15 cellular contexts compared by ENCODE assay signal in genomic region chr3:188299713-188300112, GRCh38.
DNase-seq lines count a peak whose midpoint lies in the region; ATAC-seq and TF ChIP-seq lines count a peak whose summit lies in the region.
"Had no signal": no experiment of that assay in that cellular context is flagged by ENCODE, and none has a peak within 500 bp of the region (broad histone marks: within the 10 kb centered on the region; RNA-seq: fewer than 3 reads in every experiment).

No MANE protein-coding gene starts in this region.

- H3K4me2 ChIP-seq in smooth muscle cell, result peak overlapping the region; percentile 69

- intact Hi-C loops in activated CD4-positive, alpha-beta memory T cell treated with anti-CD3 and anti-CD28 coated beads for 36 hours (cut with micrococcal nuclease), result loop anchor here (1.0 to 5.0 kb wide), 14 partner anchors 10 to 617 kb away; no protein-coding TSS in a partner anchor
- intact Hi-C loops in dendritic cell treated with granulocyte-macrophage colony-stimulating factor and Interleukin-4, amounts not matched to agents 40 ng/mL and 50 ng/mL, for 4 days (cut with micrococcal nuclease), result loop anchor here (5.0 kb wide), 3 partner anchors 42 to 557 kb away; no protein-coding TSS in a partner anchor

- no peaks in the 10 kb centered on the region for H3K36me3 ChIP-seq in HUES48 (ENCODE audit: control insufficient read depth, insufficient read depth, low read length)
- no peaks in the 10 kb centered on the region for H3K36me3 ChIP-seq in smooth muscle cell (ENCODE audit: low read depth)
- H3K36me3 ChIP-seq in upper lobe of left lung, result no peaks in the 10 kb centered on the region

- POLR2A ChIA-PET in activated CD4-positive, alpha-beta memory T cell treated with anti-CD3 and anti-CD28 coated beads for 36 hours (lab: Charles Lee), result interaction anchor here (0.9 to 3.0 kb wide), 10 partner anchors 8 to 559 kb away, joined by 3 to 32 read pairs (median 6); partner anchors contain the start of genes BCL6 and LPP
- POLR2A ChIA-PET in activated CD4-positive, alpha-beta memory T cell treated with anti-CD3 and anti-CD28 coated beads, Interleukin-2, amount 10 ng/mL, durations not matched to agents 7 days and 5 days (lab: Charles Lee), result interaction anchor here (1.3 to 1.7 kb wide), 4 partner anchors 9 to 554 kb away, joined by 3 to 8 read pairs (median 4); partner anchors contain the start of gene BCL6

- H3K9me3 Mint-ChIP-seq in activated CD4-positive, alpha-beta memory T cell treated with anti-CD3 and anti-CD28 coated beads for 36 hours, result no peaks in the 10 kb centered on the region
- no peaks in the 10 kb centered on the region for H3K9me3 Mint-ChIP-seq in activated CD4-positive, alpha-beta memory T cell treated with anti-CD3 and anti-CD28 coated beads, Interleukin-2, amount 10 ng/mL, durations not matched to agents 7 days and 5 days
- H3K9me3 Mint-ChIP-seq in dendritic cell treated with granulocyte-macrophage colony-stimulating factor and Interleukin-4, amounts not matched to agents 40 ng/mL and 50 ng/mL, for 4 days, result no peaks in the 10 kb centered on the region
- H3K9me3 Mint-ChIP-seq: brain had no signal

- peaks cover 19% of the 10 kb centered on the region for H4K20me1 ChIP-seq in smooth muscle cell (ENCODE audit: low read depth)

- no peaks in the 10 kb centered on the region for H3K9me3 ChIP-seq in HUES48 (ENCODE audit: control insufficient read depth, insufficient read depth, low read length)
- H3K9me3 ChIP-seq in smooth muscle cell (replicated peaks; ENCODE audit: low read depth), result no peaks in the 10 kb centered on the region
- no peaks in the 10 kb centered on the region for H3K9me3 ChIP-seq in upper lobe of left lung
- H3K9me3 ChIP-seq: testis had no signal

- 8% methylated on average over 2 of the region's 2 CpGs for WGBS in smooth muscle cell (ENCODE audit: low lambda C conversion rate)
- 80 to 98% methylated on average over 2 of the region's 2 CpGs for WGBS in upper lobe of left lung, 2 donors

- no peaks in the 10 kb centered on the region for H3K27me3 Mint-ChIP-seq in activated CD4-positive, alpha-beta memory T cell treated with anti-CD3 and anti-CD28 coated beads for 36 hours
- peaks cover 16% of the 10 kb centered on the region for H3K27me3 Mint-ChIP-seq in activated CD4-positive, alpha-beta memory T cell treated with anti-CD3 and anti-CD28 coated beads, Interleukin-2, amount 10 ng/mL, durations not matched to agents 7 days and 5 days
- no peaks in the 10 kb centered on the region for H3K27me3 Mint-ChIP-seq in dendritic cell treated with granulocyte-macrophage colony-stimulating factor and Interleukin-4, amounts not matched to agents 40 ng/mL and 50 ng/mL, for 4 days
- H3K27me3 Mint-ChIP-seq: brain, naive B cell had no signal

- no peak overlapping the region for H2AFZ ChIP-seq in smooth muscle cell (ENCODE audit: low read depth)

- TF ChIP-seq CTCF in smooth muscle cell (IDR thresholded peaks at IDR 0.05; ENCODE audit: borderline replicate concordance, insufficient read depth, poor library complexity, severe bottlenecking) (no peak), upper lobe of left lung (IDR thresholded peaks at IDR 0.05) (no peak)

- peak overlapping the region; percentile 92 for H3K27ac Mint-ChIP-seq in activated CD4-positive, alpha-beta memory T cell treated with anti-CD3 and anti-CD28 coated beads for 36 hours
- H3K27ac Mint-ChIP-seq in activated CD4-positive, alpha-beta memory T cell treated with anti-CD3 and anti-CD28 coated beads, Interleukin-2, amount 10 ng/mL, durations not matched to agents 7 days and 5 days, result no peak overlapping the region
- H3K27ac Mint-ChIP-seq in dendritic cell treated with granulocyte-macrophage colony-stimulating factor and Interleukin-4, amounts not matched to agents 40 ng/mL and 50 ng/mL, for 4 days, result peak overlapping the region; percentile 91

- no peak overlapping the region for H3K9ac ChIP-seq in HUES48 (ENCODE audit: low read depth, low read length)
- H3K9ac ChIP-seq in smooth muscle cell (ENCODE audit: low read depth), result peak overlapping the region; percentile 71

- peak overlapping the region; percentile 77 for H3K27ac ChIP-seq in HUES48 (ENCODE audit: low read depth, low read length)
- H3K27ac ChIP-seq in smooth muscle cell (ENCODE audit: low read depth), result peak overlapping the region; percentile 85
- H3K27ac ChIP-seq in upper lobe of left lung, result no peak overlapping the region
- H3K27ac ChIP-seq: testis had no signal

- no peaks in the 10 kb centered on the region for H3K27me3 ChIP-seq in HUES48 (ENCODE audit: control insufficient read depth, insufficient read depth, low read length)
- H3K27me3 ChIP-seq in smooth muscle cell (ENCODE audit: low read depth), result no peaks in the 10 kb centered on the region
- no peaks in the 10 kb centered on the region for H3K27me3 ChIP-seq in upper lobe of left lung
- H3K27me3 ChIP-seq: testis had no signal

- H3K4me3 Mint-ChIP-seq in activated CD4-positive, alpha-beta memory T cell treated with anti-CD3 and anti-CD28 coated beads for 36 hours, result peak overlapping the region; percentile 46
- no peak overlapping the region for H3K4me3 Mint-ChIP-seq in activated CD4-positive, alpha-beta memory T cell treated with anti-CD3 and anti-CD28 coated beads, Interleukin-2, amount 10 ng/mL, durations not matched to agents 7 days and 5 days
- no peak overlapping the region for H3K4me3 Mint-ChIP-seq in dendritic cell treated with granulocyte-macrophage colony-stimulating factor and Interleukin-4, amounts not matched to agents 40 ng/mL and 50 ng/mL, for 4 days
- H3K4me3 Mint-ChIP-seq: brain had no signal

- H3K4me1 ChIP-seq in HUES48 (ENCODE audit: control insufficient read depth, insufficient read depth, low read length) (peaks cover 71% of the 10 kb centered on the region), smooth muscle cell (ENCODE audit: low read depth) (peaks cover 66% of the 10 kb centered on the region), upper lobe of left lung (peaks cover 37 to 51% (median 47%) of the 10 kb centered on the region in 4 donors)

- TF ChIP-seq EP300 in upper lobe of left lung (IDR thresholded peaks at IDR 0.05), result no peak

- no peak for DNase-seq in activated CD4-positive, alpha-beta memory T cell treated with anti-CD3 and anti-CD28 coated beads for 36 hours
- no peak for DNase-seq in activated CD4-positive, alpha-beta memory T cell treated with anti-CD3 and anti-CD28 coated beads, Interleukin-2, amount 10 ng/mL, durations not matched to agents 7 days and 5 days
- DNase-seq in smooth muscle cell (lab: John Stamatoyannopoulos, UW; ENCODE audit: unreplicated experiment) (no peak), upper lobe of left lung (no peak)
- DNase-seq: effector memory CD4-positive, alpha-beta T cell; Karpas-422; naive B cell; NCI-H1105 treated with DMSO at 0.1 percent for 48 hours; NCI-H2171 treated with DMSO at 0.1 percent for 48 hours; testis had no signal

- no peak for TF ChIP-seq POLR2A in upper lobe of left lung (IDR thresholded peaks at IDR 0.05)

- ATAC-seq in GM18519 (IDR thresholded peaks at IDR 0.05; ENCODE audit: low FRiP score, unreplicated experiment) (no peak), upper lobe of left lung (ENCODE audit: low FRiP score in 2 of 2) (no peak), HG03175 (IDR thresholded peaks at IDR 0.05; ENCODE audit: unreplicated experiment) (no peak)

- peaks cover 84% of the 10 kb centered on the region for H3K79me2 ChIP-seq in smooth muscle cell (ENCODE audit: low read depth)

- peaks cover 4% of the 10 kb centered on the region for H3K36me3 Mint-ChIP-seq in activated CD4-positive, alpha-beta memory T cell treated with anti-CD3 and anti-CD28 coated beads for 36 hours
- peaks cover 9% of the 10 kb centered on the region for H3K36me3 Mint-ChIP-seq in activated CD4-positive, alpha-beta memory T cell treated with anti-CD3 and anti-CD28 coated beads, Interleukin-2, amount 10 ng/mL, durations not matched to agents 7 days and 5 days (ENCODE audit: low read depth)
- H3K36me3 Mint-ChIP-seq in dendritic cell treated with granulocyte-macrophage colony-stimulating factor and Interleukin-4, amounts not matched to agents 40 ng/mL and 50 ng/mL, for 4 days (ENCODE audit: low read depth), result peaks cover 17% of the 10 kb centered on the region
- H3K36me3 Mint-ChIP-seq: brain, naive B cell had no signal

- peaks cover 32% of the 10 kb centered on the region for H3F3A ChIP-seq in smooth muscle cell (ENCODE audit: low read depth)

- CTCF ChIA-PET in activated CD4-positive, alpha-beta memory T cell treated with anti-CD3 and anti-CD28 coated beads for 36 hours (lab: Charles Lee), result interaction anchor here (0.8 to 6.3 kb wide), 2 partner anchors 552 to 560 kb away, joined by 3 to 64 read pairs; no protein-coding TSS in a partner anchor
- CTCF ChIA-PET in activated CD4-positive, alpha-beta memory T cell treated with anti-CD3 and anti-CD28 coated beads, Interleukin-2, amount 10 ng/mL, durations not matched to agents 7 days and 5 days (lab: Charles Lee), result interaction anchor here (1.1 to 4.8 kb wide), 3 partner anchors 449 to 559 kb away, joined by 3 to 25 read pairs (median 7); no protein-coding TSS in a partner anchor

- peaks cover 75% of the 10 kb centered on the region for H3K4me1 Mint-ChIP-seq in activated CD4-positive, alpha-beta memory T cell treated with anti-CD3 and anti-CD28 coated beads for 36 hours (ENCODE audit: low read depth)
- peaks cover 49% of the 10 kb centered on the region for H3K4me1 Mint-ChIP-seq in activated CD4-positive, alpha-beta memory T cell treated with anti-CD3 and anti-CD28 coated beads, Interleukin-2, amount 10 ng/mL, durations not matched to agents 7 days and 5 days
- peaks cover 83% of the 10 kb centered on the region for H3K4me1 Mint-ChIP-seq in dendritic cell treated with granulocyte-macrophage colony-stimulating factor and Interleukin-4, amounts not matched to agents 40 ng/mL and 50 ng/mL, for 4 days (ENCODE audit: low read depth)

- H3K4me3 ChIP-seq in HUES48 (ENCODE audit: low read depth, low read length) (no peak overlapping the region), smooth muscle cell (no peak overlapping the region), upper lobe of left lung (no peak overlapping the region)
- H3K4me3 ChIP-seq: testis had no signal

Comparison
In these comparisons a context has a peak if more than half of its experiments do, and no peak if none do; other contexts are left out.
1. H3K27ac ChIP-seq: peak in HUES48 (single experiment) and smooth muscle cell (single experiment); none in upper lobe of left lung (0 of 4).